1 cellular context compared by ENCODE assay signal in the genomic region with DNA sequence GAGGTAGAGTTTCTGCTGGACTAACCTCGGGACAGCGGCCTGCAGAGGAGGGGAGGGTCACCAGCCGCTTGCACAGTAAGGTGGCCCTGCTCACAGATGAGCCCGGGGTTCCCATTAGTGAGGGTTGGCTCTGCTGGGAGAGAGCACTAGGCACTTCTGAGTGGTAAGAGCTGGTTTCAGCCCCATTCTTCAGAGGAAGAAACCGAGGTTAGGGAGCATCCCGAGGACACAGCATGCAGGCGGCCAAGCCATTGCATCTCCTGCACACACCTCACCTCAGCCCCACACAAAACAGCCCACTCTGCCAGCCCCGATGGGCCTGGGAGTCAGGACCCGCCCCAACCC.
TF ChIP-seq lines count a peak whose summit lies in the region.

No MANE protein-coding gene starts in this region.

TF ChIP-seq in H1, 55 proteins besides CTCF, POLR2A, EP300 and RAD21 (continued from another document):
- TF ChIP-seq, protein P1, sequence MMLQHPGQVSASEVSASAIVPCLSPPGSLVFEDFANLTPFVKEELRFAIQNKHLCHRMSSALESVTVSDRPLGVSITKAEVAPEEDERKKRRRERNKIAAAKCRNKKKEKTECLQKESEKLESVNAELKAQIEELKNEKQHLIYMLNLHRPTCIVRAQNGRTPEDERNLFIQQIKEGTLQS (IDR thresholded peaks at IDR 0.05; ENCODE audit: insufficient read depth, low read depth, low read length) = no peak
- TF ChIP-seq ZNF274 (IDR thresholded peaks at IDR 0.05; ENCODE audit: borderline replicate concordance, extremely low read depth, low read length) = no peak
